Comparison of ENCODE assay signal across 8 cellular contexts in genomic region chrX:2630169-2630934, GRCh38.
DNase-seq lines count a peak whose midpoint lies in the region; ATAC-seq and TF ChIP-seq lines count a peak whose summit lies in the region.
"Not testable (repeated sequence)": the region's sequence is repeated elsewhere in the genome, so short reads cannot be mapped to it uniquely, and the experiment has no call there.

No MANE protein-coding gene starts in this region.

- H3K4me1 ChIP-seq in body of pancreas, gastrocnemius medialis, tibial nerve: not testable (repeated sequence)

- H3K4me1 Mint-ChIP-seq in activated T-cell treated with anti-CD3 and anti-CD28 coated beads, Interleukin-2, amount 50 U/mL, for 4 hours (ENCODE audit: low read depth): peaks cover 42% of the 10 kb centered on the region

- H3K36me3 Mint-ChIP-seq in activated T-cell treated with anti-CD3 and anti-CD28 coated beads, Interleukin-2, amount 50 U/mL, for 4 hours (ENCODE audit: insufficient read depth): peaks cover 54% of the 10 kb centered on the region

- not testable (repeated sequence) for H3K36me3 ChIP-seq in body of pancreas (replicated peaks in 1 of 2; ENCODE audit: insufficient read depth in 1 of 2, low read depth in 2 of 2); gastrocnemius medialis
- peaks cover 0 to 37% (median 0%) of the 10 kb centered on the region in 3 donors for H3K36me3 ChIP-seq in tibial nerve

- H3K9me3 ChIP-seq in body of pancreas, gastrocnemius medialis: not testable (repeated sequence)
- H3K9me3 ChIP-seq in tibial nerve: peaks cover 0 to 24% (median 0%) of the 10 kb centered on the region in 4 donors

- H3K27me3 ChIP-seq in body of pancreas, gastrocnemius medialis, tibial nerve: not testable (repeated sequence)

- DNase-seq in GM12865 (ENCODE audit: low read depth): peak; percentile 47
- peak; percentile 81 for DNase-seq in NAMALWA (ENCODE audit: low spot score)
- DNase-seq in T-helper 9 cell: peak; percentile 38
- DNase-seq in activated T-cell treated with anti-CD3 and anti-CD28 coated beads, Interleukin-2, amount 50 U/mL, for 4 hours: peak; percentile 35
- DNase-seq in body of pancreas: peak; percentile 20 to 77 (median 48)
- peak; percentile 15 for DNase-seq in kidney tubule cell (ENCODE audit: low spot score)
- peak in 1 of 2 donors; percentile 58 for DNase-seq in gastrocnemius medialis
- DNase-seq in tibial nerve (ENCODE audit: low spot score in 2 of 2): peak in 1 of 2 donors; percentile 47

- intact Hi-C loops in body of pancreas (cut with DNase I); gastrocnemius medialis (cut with DNase I; ENCODE audit: low total_unique reads): not testable (repeated sequence)

- peak overlapping the region in 3 of 4 donors; percentile 13 to 76 (median 73) for H3K27ac ChIP-seq in body of pancreas
- peak overlapping the region; percentile 25 to 77 (median 62) for H3K27ac ChIP-seq in gastrocnemius medialis
- H3K27ac ChIP-seq in tibial nerve: peak overlapping the region in 3 of 4 donors; percentile 58 to 72 (median 59)

- not testable (repeated sequence) for H3K4me3 ChIP-seq in GM12865 (ENCODE audit: low read depth, low read length); body of pancreas; gastrocnemius medialis
- H3K4me3 ChIP-seq in tibial nerve: peak overlapping the region in 1 of 4 donors; percentile 18

- TF ChIP-seq POLR2A in body of pancreas (IDR thresholded peaks at IDR 0.05); gastrocnemius medialis (IDR thresholded peaks at IDR 0.05); tibial nerve (IDR thresholded peaks at IDR 0.05): not testable (repeated sequence)

- not testable (repeated sequence) for TF ChIP-seq CTCF in GM12865 (IDR thresholded peaks at IDR 0.05; ENCODE audit: insufficient read depth, low read depth, low read length, missing control alignments); body of pancreas (IDR thresholded peaks at IDR 0.05); gastrocnemius medialis (IDR thresholded peaks at IDR 0.05 in 4 of 5, conservative IDR thresholded peaks at IDR 0.05 in 1 of 5); tibial nerve (IDR thresholded peaks at IDR 0.05)

- WGBS in body of pancreas, 2 donors: 70 to 79% methylated on average over 5 of the region's 5 CpGs
- 77 to 79% methylated on average over 5 of the region's 5 CpGs for WGBS in tibial nerve, 2 donors

- peaks cover 40% of the 10 kb centered on the region for H3K9me3 Mint-ChIP-seq in activated T-cell treated with anti-CD3 and anti-CD28 coated beads, Interleukin-2, amount 50 U/mL, for 4 hours

- not testable (repeated sequence) for H3K27me3 Mint-ChIP-seq in activated T-cell treated with anti-CD3 and anti-CD28 coated beads, Interleukin-2, amount 50 U/mL, for 4 hours (ENCODE audit: low read depth)

- peak; percentile 72 to 73 for ATAC-seq in activated T-cell treated with anti-CD3 and anti-CD28 coated beads, Interleukin-2, amount 50 U/mL, for 4 hours
- ATAC-seq in body of pancreas: peak; percentile 67
- peak in 1 of 2 donors; percentile 30 for ATAC-seq in gastrocnemius medialis

- in situ Hi-C loops in gastrocnemius medialis (cut with MboI; ENCODE audit: low sequenced_read_pairs in 4 of 4): loop anchor here in 1 of 4 donors (25.0 kb wide), 1 partner anchor 1643 kb away; no protein-coding TSS in a partner anchor

- peak overlapping the region; percentile 63 for H3K4me3 Mint-ChIP-seq in activated T-cell treated with anti-CD3 and anti-CD28 coated beads, Interleukin-2, amount 50 U/mL, for 4 hours

- peak in 1 of 2 donors; percentile 21 for TF ChIP-seq EP300 in tibial nerve (IDR thresholded peaks at IDR 0.05)
